15 cellular contexts compared by ENCODE assay signal in the genomic region with DNA sequence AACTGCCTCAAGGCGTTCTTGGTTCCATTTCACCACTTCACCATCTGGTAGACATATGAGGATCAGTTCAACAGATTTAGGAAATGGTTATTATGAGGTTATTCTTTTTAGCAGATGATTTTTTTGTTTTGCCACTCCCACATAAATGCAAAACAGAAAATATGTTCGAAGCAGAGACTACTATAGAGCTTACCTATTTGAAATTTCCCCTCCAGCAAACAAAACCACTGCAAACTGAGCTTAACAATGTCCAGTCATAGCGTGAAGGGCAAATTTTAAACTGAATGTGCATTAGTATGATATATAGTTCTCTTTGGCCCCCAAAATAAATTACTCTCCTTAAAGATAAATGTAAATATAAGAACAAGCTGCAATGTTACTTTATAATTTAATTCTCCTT.
DNase-seq lines count a peak whose midpoint lies in the region; ATAC-seq and TF ChIP-seq lines count a peak whose summit lies in the region.
"Had no signal": no experiment of that assay in that cellular context is flagged by ENCODE, and none has a peak within 500 bp of the region (broad histone marks: within the 10 kb centered on the region; RNA-seq: fewer than 3 reads in every experiment).

No MANE protein-coding gene starts in this region.

- intact Hi-C loops in body of pancreas (cut with DNase I), result no loop called here

- no peak for TF ChIP-seq EP300 in tibial nerve (IDR thresholded peaks at IDR 0.05)

- H3F3A ChIP-seq in OCI-LY1 (ENCODE audit: insufficient read depth, low read length) (no peaks in the 10 kb centered on the region), SU-DHL-6 (ENCODE audit: insufficient read depth) (peaks cover 5% of the 10 kb centered on the region; the same call in 1 of the 2 replicates)

- no peaks in the 10 kb centered on the region for H3K4me1 ChIP-seq in OCI-LY1 (ENCODE audit: insufficient read depth, low read length, severe bottlenecking)
- no peaks in the 10 kb centered on the region for H3K4me1 ChIP-seq in tibial nerve
- no peaks in the 10 kb centered on the region for H3K4me1 ChIP-seq in body of pancreas
- H3K4me1 ChIP-seq: BLaER1 treated with 17β-estradiol and CSF1 and Interleukin-3, amounts not matched to agents 10 nM and 100 nM had no signal

- H3K27ac ChIP-seq in OCI-LY1 (ENCODE audit: low read depth, low read length, poor library complexity, severe bottlenecking) (no peak overlapping the region), SU-DHL-6 (ENCODE audit: low read depth, low read length) (no peak overlapping the region), tibial nerve (no peak overlapping the region), body of pancreas (no peak overlapping the region)
- H3K27ac ChIP-seq: BLaER1 treated with 17β-estradiol and CSF1 and Interleukin-3, amounts not matched to agents 10 nM and 100 nM; GM23248 had no signal

- H3K79me2 ChIP-seq in OCI-LY1 (ENCODE audit: insufficient read depth, low read length) (no peaks in the 10 kb centered on the region), SU-DHL-6 (ENCODE audit: insufficient read depth, low read length) (no peaks in the 10 kb centered on the region)

- no peak for TF ChIP-seq POLR2A in tibial nerve (IDR thresholded peaks at IDR 0.05)
- TF ChIP-seq POLR2A in body of pancreas (IDR thresholded peaks at IDR 0.05), result no peak

- DNase-seq in fibroblast of villous mesenchyme (ENCODE audit: low read depth) (peak; percentile 1), tibial nerve (ENCODE audit: low spot score in 2 of 2) (no peak), NCI-H1092 (lab: John Stamatoyannopoulos, UW) (no peak), body of pancreas (no peak), NCI-H128 (lab: John Stamatoyannopoulos, UW; ENCODE audit: unreplicated experiment) (no peak)
- DNase-seq: ACHN; Calu3; CD4-positive, CD25-positive, alpha-beta regulatory T cell; DMS 273 treated with DMSO at 0.1 percent for 48 hours; GM23248 had no signal

- peak; percentile 90 for ATAC-seq in GM18868 (IDR thresholded peaks at IDR 0.05; ENCODE audit: unreplicated experiment)
- ATAC-seq in body of pancreas, result no peak
- ATAC-seq: HCT116 had no signal

- H3K27me3 ChIP-seq in OCI-LY1 (ENCODE audit: insufficient read depth, low read length), result no peaks in the 10 kb centered on the region
- no peaks in the 10 kb centered on the region for H3K27me3 ChIP-seq in SU-DHL-6 (ENCODE audit: low read length)
- H3K27me3 ChIP-seq in tibial nerve, result no peaks in the 10 kb centered on the region
- H3K27me3 ChIP-seq in body of pancreas, result no peaks in the 10 kb centered on the region
- H3K27me3 ChIP-seq: BLaER1 treated with 17β-estradiol and CSF1 and Interleukin-3, amounts not matched to agents 10 nM and 100 nM had no signal

- H3K36me3 ChIP-seq in OCI-LY1 (ENCODE audit: insufficient read depth, low read length) (no peaks in the 10 kb centered on the region), SU-DHL-6 (ENCODE audit: low read length) (peaks cover 6% of the 10 kb centered on the region; the same call in 1 of the 2 replicates), tibial nerve (no peaks in the 10 kb centered on the region), body of pancreas (replicated peaks in 1 of 2; ENCODE audit: insufficient read depth in 1 of 2, low read depth in 2 of 2) (no peaks in the 10 kb centered on the region)
- H3K36me3 ChIP-seq: BLaER1 treated with 17β-estradiol and CSF1 and Interleukin-3, amounts not matched to agents 10 nM and 100 nM had no signal

- peak overlapping the region; percentile 74; the same call in 1 of the 2 replicates for H2AFZ ChIP-seq in OCI-LY1 (ENCODE audit: low read length)
- peak overlapping the region; percentile 29 for H2AFZ ChIP-seq in SU-DHL-6 (ENCODE audit: low read depth, low read length, severe bottlenecking)
- H2AFZ ChIP-seq: GM23248 had no signal

- H3K9ac ChIP-seq in OCI-LY1 (ENCODE audit: low read length) (no peak overlapping the region), SU-DHL-6 (ENCODE audit: low read length) (no peak overlapping the region)
- H3K9ac ChIP-seq: BLaER1 treated with 17β-estradiol and CSF1 and Interleukin-3, amounts not matched to agents 10 nM and 100 nM; GM23248 had no signal

- 77 to 89% methylated on average over 3 of the region's 3 CpGs for WGBS in tibial nerve, 2 donors
- WGBS in body of pancreas, 2 donors, result 43 to 52% methylated on average over 3 of the region's 3 CpGs

- H3K4me3 ChIP-seq in OCI-LY1 (ENCODE audit: low read depth, low read length, poor library complexity, severe bottlenecking), result no peak overlapping the region
- H3K4me3 ChIP-seq in SU-DHL-6 (ENCODE audit: insufficient read depth, low read length, poor library complexity, severe bottlenecking), result no peak overlapping the region
- H3K4me3 ChIP-seq in fibroblast of villous mesenchyme (ENCODE audit: low read depth, low read length), result no peak overlapping the region
- no peak overlapping the region for H3K4me3 ChIP-seq in tibial nerve
- H3K4me3 ChIP-seq in body of pancreas, result no peak overlapping the region
- H3K4me3 ChIP-seq: BLaER1 treated with 17β-estradiol and CSF1 and Interleukin-3, amounts not matched to agents 10 nM and 100 nM; GM23248 had no signal

- H3K4me2 ChIP-seq in OCI-LY1 (ENCODE audit: low read length) (no peak overlapping the region), SU-DHL-6 (ENCODE audit: low read depth, low read length, poor library complexity, severe bottlenecking) (no peak overlapping the region)
- H3K4me2 ChIP-seq: BLaER1 treated with 17β-estradiol and CSF1 and Interleukin-3, amounts not matched to agents 10 nM and 100 nM had no signal

- no peaks in the 10 kb centered on the region for H4K20me1 ChIP-seq in OCI-LY1 (ENCODE audit: insufficient read depth, low read length)
- H4K20me1 ChIP-seq in SU-DHL-6 (ENCODE audit: low read depth, low read length), result no peaks in the 10 kb centered on the region
- H4K20me1 ChIP-seq: BLaER1 treated with 17β-estradiol and CSF1 and Interleukin-3, amounts not matched to agents 10 nM and 100 nM had no signal

- no peak for TF ChIP-seq CTCF in OCI-LY1 (IDR thresholded peaks at IDR 0.05; ENCODE audit: low read length)
- TF ChIP-seq CTCF in SU-DHL-6 (IDR thresholded peaks at IDR 0.05; ENCODE audit: insufficient read depth, low read length, poor library complexity, severe bottlenecking), result no peak
- no peak for TF ChIP-seq CTCF in fibroblast of villous mesenchyme (IDR thresholded peaks at IDR 0.05; ENCODE audit: insufficient read depth, low read depth, low read length)
- no peak for TF ChIP-seq CTCF in tibial nerve (IDR thresholded peaks at IDR 0.05)
- TF ChIP-seq CTCF in body of pancreas (IDR thresholded peaks at IDR 0.05), result no peak

- no peaks in the 10 kb centered on the region for H3K9me3 ChIP-seq in OCI-LY1 (ENCODE audit: low read length)
- H3K9me3 ChIP-seq in SU-DHL-6 (ENCODE audit: insufficient read depth, low read length), result no peaks in the 10 kb centered on the region; the same call in 1 of the 2 replicates
- H3K9me3 ChIP-seq in tibial nerve, result no peaks in the 10 kb centered on the region
- H3K9me3 ChIP-seq in body of pancreas, result no peaks in the 10 kb centered on the region
- H3K9me3 ChIP-seq: BLaER1 treated with 17β-estradiol and CSF1 and Interleukin-3, amounts not matched to agents 10 nM and 100 nM had no signal

- H3K9me2 ChIP-seq in OCI-LY1 (ENCODE audit: low read depth, low read length), result no peaks in the 10 kb centered on the region
- no peaks in the 10 kb centered on the region for H3K9me2 ChIP-seq in SU-DHL-6 (replicated peaks; ENCODE audit: insufficient read depth, low read length)
